10 cellular contexts compared by ENCODE assay signal in genomic region chr4:170420255-170420693, GRCh38.
DNase-seq lines count a peak whose midpoint lies in the region; ATAC-seq and TF ChIP-seq lines count a peak whose summit lies in the region.
"Had no signal": no experiment of that assay in that cellular context is flagged by ENCODE, and none has a peak within 500 bp of the region (broad histone marks: within the 10 kb centered on the region; RNA-seq: fewer than 3 reads in every experiment).

No MANE protein-coding gene starts in this region.

- ATAC-seq in GM19328 (IDR thresholded peaks at IDR 0.05; ENCODE audit: unreplicated experiment) = peak; percentile 92
- peak; percentile 92 for ATAC-seq in HG03025 (IDR thresholded peaks at IDR 0.05; ENCODE audit: low FRiP score, unreplicated experiment)
- ATAC-seq: activated CD4-positive, alpha-beta T cell treated with anti-CD3 and anti-CD28 coated beads for 36 hours had no signal

- no peaks in the 10 kb centered on the region for H3K27me3 ChIP-seq in BE2C

- no peak for TF ChIP-seq CTCF in AG09319 (IDR thresholded peaks at IDR 0.05; ENCODE audit: low read depth, low read length)
- no peak for TF ChIP-seq CTCF in BE2C (IDR thresholded peaks at IDR 0.05; ENCODE audit: low read depth, low read length)

- no peak overlapping the region for H3K4me3 ChIP-seq in BE2C (ENCODE audit: low read depth, low read length)

- no peaks in the 10 kb centered on the region for H3K9me3 ChIP-seq in BE2C

- H3K36me3 ChIP-seq in BE2C = no peaks in the 10 kb centered on the region

- DNase-seq in AG09319 (ENCODE audit: extremely low read depth, low read depth) = peak; percentile 59
- DNase-seq in RPMI7951 (ENCODE audit: low read depth) = peak; percentile 8
- DNase-seq in occipital lobe (lab: John Stamatoyannopoulos, UW) = no peak
- DNase-seq in BE2C = no peak
- DNase-seq in middle frontal gyrus (ENCODE audit: extremely low spot score, low spot score) = no peak
- no peak for DNase-seq in NCI-H187 (lab: John Stamatoyannopoulos, UW)
- DNase-seq: activated CD4-positive, alpha-beta T cell treated with anti-CD3 and anti-CD28 coated beads for 36 hours; kidney glomerular epithelial cell had no signal

- no peaks in the 10 kb centered on the region for H3K4me1 ChIP-seq in BE2C

Comparison
In these comparisons a context has a peak if more than half of its experiments do, and no peak if none do; other contexts are left out.
1. DNase-seq: peak in AG09319 (single experiment) and RPMI7951 (single experiment); none in occipital lobe (single experiment), BE2C (single experiment), middle frontal gyrus (single experiment) and NCI-H187 (0 of 2).